2 cellular contexts compared by ENCODE assay signal in the genomic region with DNA sequence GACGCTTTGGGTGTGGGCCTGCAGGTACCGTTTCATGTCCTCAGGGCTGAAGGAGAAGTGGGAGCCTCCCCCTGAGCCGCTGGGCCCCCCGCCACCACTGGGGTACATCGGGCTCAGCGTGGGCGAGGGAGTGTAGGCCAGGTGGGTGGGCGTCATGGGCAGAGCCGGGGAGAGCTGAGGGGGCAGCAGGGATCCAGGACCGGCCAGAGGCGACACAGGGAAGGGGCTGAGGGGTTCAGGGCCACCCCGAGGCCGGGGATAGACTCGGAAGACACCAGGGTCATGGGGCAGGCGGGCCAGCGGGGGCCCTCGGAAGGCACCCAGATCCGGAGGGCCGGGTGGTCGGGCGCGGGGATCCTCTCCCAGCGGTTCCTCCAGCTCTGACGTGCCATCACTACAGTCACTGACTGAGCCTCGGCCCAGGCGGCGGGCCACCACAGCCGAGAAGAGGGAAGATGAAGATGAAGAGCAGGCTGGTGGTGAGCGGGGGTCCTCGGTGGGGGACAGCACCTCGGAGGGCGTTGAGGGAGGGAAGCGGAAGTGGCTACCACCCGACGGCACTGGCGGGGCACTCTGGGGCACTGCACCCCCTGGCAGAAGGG.
TF ChIP-seq lines count a peak whose summit lies in the region.

No MANE protein-coding gene starts in this region.

TF ChIP-seq in HepG2, 621 proteins besides CTCF, POLR2A, EP300 and RAD21:
- TF ChIP-seq AGO2 (optimal IDR thresholded peaks at IDR 0.05; ENCODE audit: low read depth, low read length) (peak; percentile 98), ZNF431 (CRISPR knock-in tag; IDR thresholded peaks at IDR 0.05; ENCODE audit: borderline replicate concordance, low read depth) (no peak), SP1 (IDR thresholded peaks at IDR 0.05) (no peak), SP1 (CRISPR knock-in tag; IDR thresholded peaks at IDR 0.05) (no peak), HOXA5 (CRISPR knock-in tag; IDR thresholded peaks at IDR 0.05) (no peak), RBFOX2 (IDR thresholded peaks at IDR 0.05; ENCODE audit: low read depth, low read length) (peak; percentile 75), AKAP8 (CRISPR knock-in tag; IDR thresholded peaks at IDR 0.05) (peak; percentile 71), RXRB (CRISPR knock-in tag; IDR thresholded peaks at IDR 0.05; ENCODE audit: borderline replicate concordance) (no peak), PCBP1 (IDR thresholded peaks at IDR 0.05; ENCODE audit: borderline replicate concordance, low read depth, low read length) (0 out of 2 replicates have a peak, but pooled peaks have one; percentile 28), KDM2A (CRISPR knock-in tag; IDR thresholded peaks at IDR 0.05; ENCODE audit: borderline replicate concordance, low read depth) (0 out of 2 replicates have a peak, but pooled peaks have one; percentile 5), HOXA7 (CRISPR knock-in tag; IDR thresholded peaks at IDR 0.05) (no peak), PITX1 (CRISPR knock-in tag; IDR thresholded peaks at IDR 0.05) (no peak)
- TF ChIP-seq, protein P1, sequence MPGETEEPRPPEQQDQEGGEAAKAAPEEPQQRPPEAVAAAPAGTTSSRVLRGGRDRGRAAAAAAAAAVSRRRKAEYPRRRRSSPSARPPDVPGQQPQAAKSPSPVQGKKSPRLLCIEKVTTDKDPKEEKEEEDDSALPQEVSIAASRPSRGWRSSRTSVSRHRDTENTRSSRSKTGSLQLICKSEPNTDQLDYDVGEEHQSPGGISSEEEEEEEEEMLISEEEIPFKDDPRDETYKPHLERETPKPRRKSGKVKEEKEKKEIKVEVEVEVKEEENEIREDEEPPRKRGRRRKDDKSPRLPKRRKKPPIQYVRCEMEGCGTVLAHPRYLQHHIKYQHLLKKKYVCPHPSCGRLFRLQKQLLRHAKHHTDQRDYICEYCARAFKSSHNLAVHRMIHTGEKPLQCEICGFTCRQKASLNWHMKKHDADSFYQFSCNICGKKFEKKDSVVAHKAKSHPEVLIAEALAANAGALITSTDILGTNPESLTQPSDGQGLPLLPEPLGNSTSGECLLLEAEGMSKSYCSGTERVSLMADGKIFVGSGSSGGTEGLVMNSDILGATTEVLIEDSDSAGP (CRISPR knock-in tag; IDR thresholded peaks at IDR 0.05; ENCODE audit: borderline replicate concordance): 0 out of 2 replicates have a peak, but pooled peaks have one; percentile 31
- TF ChIP-seq, protein P2, sequence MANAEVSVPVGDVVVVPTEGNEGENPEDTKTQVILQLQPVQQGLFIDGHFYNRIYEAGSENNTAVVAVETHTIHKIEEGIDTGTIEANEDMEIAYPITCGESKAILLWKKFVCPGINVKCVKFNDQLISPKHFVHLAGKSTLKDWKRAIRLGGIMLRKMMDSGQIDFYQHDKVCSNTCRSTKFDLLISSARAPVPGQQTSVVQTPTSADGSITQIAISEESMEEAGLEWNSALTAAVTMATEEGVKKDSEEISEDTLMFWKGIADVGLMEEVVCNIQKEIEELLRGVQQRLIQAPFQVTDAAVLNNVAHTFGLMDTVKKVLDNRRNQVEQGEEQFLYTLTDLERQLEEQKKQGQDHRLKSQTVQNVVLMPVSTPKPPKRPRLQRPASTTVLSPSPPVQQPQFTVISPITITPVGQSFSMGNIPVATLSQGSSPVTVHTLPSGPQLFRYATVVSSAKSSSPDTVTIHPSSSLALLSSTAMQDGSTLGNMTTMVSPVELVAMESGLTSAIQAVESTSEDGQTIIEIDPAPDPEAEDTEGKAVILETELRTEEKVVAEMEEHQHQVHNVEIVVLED (CRISPR knock-in tag; IDR thresholded peaks at IDR 0.05; ENCODE audit: borderline replicate concordance): no peak
- TF ChIP-seq, protein P3, sequence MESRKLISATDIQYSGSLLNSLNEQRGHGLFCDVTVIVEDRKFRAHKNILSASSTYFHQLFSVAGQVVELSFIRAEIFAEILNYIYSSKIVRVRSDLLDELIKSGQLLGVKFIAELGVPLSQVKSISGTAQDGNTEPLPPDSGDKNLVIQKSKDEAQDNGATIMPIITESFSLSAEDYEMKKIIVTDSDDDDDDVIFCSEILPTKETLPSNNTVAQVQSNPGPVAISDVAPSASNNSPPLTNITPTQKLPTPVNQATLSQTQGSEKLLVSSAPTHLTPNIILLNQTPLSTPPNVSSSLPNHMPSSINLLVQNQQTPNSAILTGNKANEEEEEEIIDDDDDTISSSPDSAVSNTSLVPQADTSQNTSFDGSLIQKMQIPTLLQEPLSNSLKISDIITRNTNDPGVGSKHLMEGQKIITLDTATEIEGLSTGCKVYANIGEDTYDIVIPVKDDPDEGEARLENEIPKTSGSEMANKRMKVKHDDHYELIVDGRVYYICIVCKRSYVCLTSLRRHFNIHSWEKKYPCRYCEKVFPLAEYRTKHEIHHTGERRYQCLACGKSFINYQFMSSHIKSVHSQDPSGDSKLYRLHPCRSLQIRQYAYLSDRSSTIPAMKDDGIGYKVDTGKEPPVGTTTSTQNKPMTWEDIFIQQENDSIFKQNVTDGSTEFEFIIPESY (CRISPR knock-in tag; IDR thresholded peaks at IDR 0.05): peak; percentile 93
- TF ChIP-seq, protein P4, sequence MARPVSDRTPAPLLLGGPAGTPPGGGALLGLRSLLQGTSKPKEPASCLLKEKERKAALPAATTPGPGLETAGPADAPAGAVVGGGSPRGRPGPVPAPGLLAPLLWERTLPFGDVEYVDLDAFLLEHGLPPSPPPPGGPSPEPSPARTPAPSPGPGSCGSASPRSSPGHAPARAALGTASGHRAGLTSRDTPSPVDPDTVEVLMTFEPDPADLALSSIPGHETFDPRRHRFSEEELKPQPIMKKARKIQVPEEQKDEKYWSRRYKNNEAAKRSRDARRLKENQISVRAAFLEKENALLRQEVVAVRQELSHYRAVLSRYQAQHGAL (CRISPR knock-in tag; IDR thresholded peaks at IDR 0.05; ENCODE audit: not compliant biosample characterization): no peak

TF ChIP-seq in GM12891, 5 proteins besides CTCF, POLR2A, EP300 and RAD21:
- TF ChIP-seq TAF1 (IDR thresholded peaks at IDR 0.05; ENCODE audit: low read depth, low read length): no peak
- no peak for TF ChIP-seq POLR2AphosphoS5 (IDR thresholded peaks at IDR 0.05; ENCODE audit: low read depth, low read length)
- no peak for TF ChIP-seq POU2F2 (IDR thresholded peaks at IDR 0.05; ENCODE audit: low read depth, low read length)
- TF ChIP-seq SPI1 (IDR thresholded peaks at IDR 0.05; ENCODE audit: low read depth, low read length): no peak
- no peak for TF ChIP-seq PAX5 (IDR thresholded peaks at IDR 0.05; ENCODE audit: insufficient read depth, low read length, severe bottlenecking)
